22 cellular contexts compared by ENCODE assay signal in the genomic region with DNA sequence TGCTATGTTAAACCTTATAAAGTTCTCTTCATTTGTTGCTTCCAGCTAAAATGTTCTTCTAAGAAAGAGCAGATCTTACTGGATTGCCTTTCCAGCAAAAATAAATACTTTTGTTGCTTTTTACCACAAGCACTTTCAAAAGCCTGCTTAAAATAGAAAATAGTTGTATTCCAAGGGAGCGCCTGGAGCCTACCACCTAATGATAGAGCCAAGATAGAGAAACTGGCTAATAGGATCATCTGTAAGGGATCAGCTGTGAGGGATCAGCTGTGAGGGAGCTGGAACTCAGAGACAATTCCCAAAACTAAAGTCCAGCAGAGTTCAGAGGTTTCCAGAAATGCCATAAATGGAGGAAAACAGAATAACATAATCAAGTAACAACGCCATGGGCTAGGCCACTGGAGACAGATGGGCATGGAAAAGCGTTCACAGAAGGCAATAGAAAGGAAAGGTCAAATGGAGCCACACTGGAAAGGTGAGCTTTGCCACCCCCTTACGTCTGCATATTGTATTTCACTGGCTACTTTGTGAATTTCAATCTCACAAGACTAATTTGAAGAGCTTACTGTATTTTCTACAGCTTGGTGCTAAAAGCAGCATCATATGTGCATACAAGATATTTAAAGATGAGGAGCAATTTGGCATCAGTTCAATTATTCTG.
DNase-seq lines count a peak whose midpoint lies in the region; ATAC-seq and TF ChIP-seq lines count a peak whose summit lies in the region.
"Had no signal": no experiment of that assay in that cellular context is flagged by ENCODE, and none has a peak within 500 bp of the region (broad histone marks: within the 10 kb centered on the region; RNA-seq: fewer than 3 reads in every experiment).

No MANE protein-coding gene starts in this region.

- H3K27me3 ChIP-seq in GM23248 (replicated peaks; ENCODE audit: insufficient read depth), result no peaks in the 10 kb centered on the region
- no peaks in the 10 kb centered on the region for H3K27me3 ChIP-seq in Peyer's patch

- no peaks in the 10 kb centered on the region for H3K36me3 ChIP-seq in GM23248 (ENCODE audit: low read depth)
- H3K36me3 ChIP-seq in Peyer's patch, result no peaks in the 10 kb centered on the region

- H3K9me3 ChIP-seq in GM23248 (ENCODE audit: low read depth) (no peaks in the 10 kb centered on the region), Peyer's patch (no peaks in the 10 kb centered on the region)

- peaks cover 5% of the 10 kb centered on the region for H3K27me3 Mint-ChIP-seq in activated CD4-positive, alpha-beta T cell treated with anti-CD3 and anti-CD28 coated beads, Interleukin-2, amount 10 ng/mL, durations not matched to agents 7 days and 5 days

- H3K36me3 Mint-ChIP-seq in activated CD4-positive, alpha-beta T cell treated with anti-CD3 and anti-CD28 coated beads, Interleukin-2, amount 10 ng/mL, durations not matched to agents 7 days and 5 days (ENCODE audit: low read depth), result no peaks in the 10 kb centered on the region

- no peaks in the 10 kb centered on the region for H3K79me2 ChIP-seq in GM23248 (ENCODE audit: insufficient read depth)

- DNase-seq in DMS53 (lab: John Stamatoyannopoulos, UW) (peak; percentile 23), DMS53 treated with DMSO at 0.1 percent for 48 hours (lab: John Stamatoyannopoulos, UW; ENCODE audit: unreplicated experiment) (no peak), GM23248 (peak; percentile 21), NCI-H460 (ENCODE audit: extremely low read depth, low read depth) (peak; percentile 11), foreskin fibroblast (no peak), Peyer's patch (no peak)
- DNase-seq in activated CD4-positive, alpha-beta T cell treated with anti-CD3 and anti-CD28 coated beads, Interleukin-2, amount 10 ng/mL, durations not matched to agents 7 days and 5 days, result no peak
- DNase-seq: activated CD4-positive, CD25-positive, alpha-beta regulatory T cell treated with anti-CD3 and anti-CD28 coated beads, Interleukin-2, amount 50 U/mL, for 72 hours; activated CD8-positive, alpha-beta memory T cell treated with anti-CD3 and anti-CD28 coated beads for 24 hours; activated naive CD4-positive, alpha-beta T cell treated with Interleukin-2 at 50 U/mL for 16 hours; activated T-cell treated with anti-CD3 and anti-CD28 coated beads, Interleukin-2, amount 50 U/mL, for 24 hours; amniotic stem cell; COR-L47; EL; head of caudate nucleus; mesenchymal stem cell; naive thymus-derived CD4-positive, alpha-beta T cell; Right ventricle myocardium superior; stimulated activated CD4-positive, alpha-beta T cell treated with anti-CD3 and anti-CD28 coated beads, Interleukin-4, amount 100 ng/mL, for 24 hours; stimulated activated naive CD8-positive, alpha-beta T cell treated with anti-CD3 and anti-CD28 coated beads, Interleukin-15, Interleukin-2, amounts not matched to agents 100 U/mL and 50 U/mL, for 24 hours had no signal

- no peaks in the 10 kb centered on the region for H3K9me3 Mint-ChIP-seq in activated CD4-positive, alpha-beta T cell treated with anti-CD3 and anti-CD28 coated beads, Interleukin-2, amount 10 ng/mL, durations not matched to agents 7 days and 5 days

- POLR2A ChIA-PET in activated CD4-positive, alpha-beta T cell treated with anti-CD3 and anti-CD28 coated beads, Interleukin-2, amount 10 ng/mL, durations not matched to agents 7 days and 5 days (lab: Charles Lee), result no interaction called here

- no peaks in the 10 kb centered on the region for H4K20me1 ChIP-seq in GM23248 (ENCODE audit: insufficient read depth)

- H3K9me2 ChIP-seq in GM23248 (ENCODE audit: insufficient read depth), result no peaks in the 10 kb centered on the region

- H2AFZ ChIP-seq in GM23248, result no peak overlapping the region

- H3F3A ChIP-seq in GM23248 (ENCODE audit: insufficient read depth), result no peaks in the 10 kb centered on the region

- no peak overlapping the region for H3K27ac ChIP-seq in GM23248
- no peak overlapping the region for H3K27ac ChIP-seq in Peyer's patch
- H3K27ac ChIP-seq: 22Rv1 had no signal

- in situ Hi-C loops in GM23248 (cut with MboI), result no loop called here

- no peaks in the 10 kb centered on the region for H3K4me1 ChIP-seq in GM23248 (ENCODE audit: insufficient read depth)
- H3K4me1 ChIP-seq in Peyer's patch, result no peaks in the 10 kb centered on the region

- H3K4me3 ChIP-seq in GM23248 (no peak overlapping the region), foreskin fibroblast (ENCODE audit: low read depth in 1 of 2, low read length in 2 of 2) (no peak overlapping the region), Peyer's patch (no peak overlapping the region)

- TF ChIP-seq POLR2A in Peyer's patch (IDR thresholded peaks at IDR 0.05), result no peak

- H3K9ac ChIP-seq in GM23248, result no peak overlapping the region

- TF ChIP-seq CTCF in foreskin fibroblast (IDR thresholded peaks at IDR 0.05; ENCODE audit: low read depth, low read length) (peak; percentile 8), Peyer's patch (IDR thresholded peaks at IDR 0.05) (no peak)

- 16 to 26% methylated on average over 4 of the region's 4 CpGs for WGBS in GM23248 (ENCODE audit: low coverage in 1 of 2, low lambda C conversion rate in 2 of 2, missing lambda C conversion rate in 2 of 2), 2 experiments

- no peak overlapping the region for H3K4me3 Mint-ChIP-seq in activated CD4-positive, alpha-beta T cell treated with anti-CD3 and anti-CD28 coated beads, Interleukin-2, amount 10 ng/mL, durations not matched to agents 7 days and 5 days
- H3K4me3 Mint-ChIP-seq: activated T-cell treated with anti-CD3 and anti-CD28 coated beads, Interleukin-2, amount 50 U/mL, for 24 hours; naive thymus-derived CD4-positive, alpha-beta T cell had no signal

- H3K27ac Mint-ChIP-seq in activated CD4-positive, alpha-beta T cell treated with anti-CD3 and anti-CD28 coated beads, Interleukin-2, amount 10 ng/mL, durations not matched to agents 7 days and 5 days, result no peak overlapping the region
- H3K27ac Mint-ChIP-seq: activated T-cell treated with anti-CD3 and anti-CD28 coated beads, Interleukin-2, amount 50 U/mL, for 24 hours; naive thymus-derived CD4-positive, alpha-beta T cell had no signal

- no peak for ATAC-seq in HG02973 (IDR thresholded peaks at IDR 0.05; ENCODE audit: unreplicated experiment)
- ATAC-seq: naive thymus-derived CD4-positive, alpha-beta T cell; stimulated activated naive CD8-positive, alpha-beta T cell treated with anti-CD3 and anti-CD28 coated beads, Interleukin-15, Interleukin-2, amounts not matched to agents 100 U/mL and 50 U/mL, for 24 hours had no signal

- no peak overlapping the region for H3K4me2 ChIP-seq in GM23248 (ENCODE audit: unreplicated experiment)

- CTCF ChIA-PET in activated CD4-positive, alpha-beta T cell treated with anti-CD3 and anti-CD28 coated beads, Interleukin-2, amount 10 ng/mL, durations not matched to agents 7 days and 5 days (lab: Charles Lee), result no interaction called here

- no peaks in the 10 kb centered on the region for H3K4me1 Mint-ChIP-seq in activated CD4-positive, alpha-beta T cell treated with anti-CD3 and anti-CD28 coated beads, Interleukin-2, amount 10 ng/mL, durations not matched to agents 7 days and 5 days

Comparison
In these comparisons a context has a peak if more than half of its experiments do, and no peak if none do; other contexts are left out.
1. DNase-seq: peak in DMS53 (single experiment), GM23248 (single experiment) and NCI-H460 (single experiment); none in DMS53 treated with DMSO at 0.1 percent for 48 hours (single experiment), foreskin fibroblast (0 of 2), Peyer's patch (0 of 3) and activated CD4-positive, alpha-beta T cell treated with anti-CD3 and anti-CD28 coated beads, Interleukin-2, amount 10 ng/mL, durations not matched to agents 7 days and 5 days (single experiment).